In genomic region chr11:17598700-17599459, GRCh38 we compare ENCODE assay signal across 8 cellular contexts. TPM values are rescaled to one million over a fixed set of nuclear protein-coding genes. Genes with fewer than 3 reads are reported as not detected.
A peak's percentile ranks its signal among the peaks of the same experiment; 100 is the strongest.
DNase-seq lines count a peak whose midpoint lies in the region; ATAC-seq, FAIRE-seq and TF ChIP-seq lines count a peak whose summit lies in the region.

No MANE protein-coding gene starts in this region.

- peak; percentile 69 for FAIRE-seq in HTR-8/SVneo (lab: Jason Lieb, UNC)
- FAIRE-seq in frontal cortex (lab: Jason Lieb, UNC): no peak

- H3K4me1 ChIP-seq in Peyer's patch (no peaks in the 10 kb centered on the region), testis (no peaks in the 10 kb centered on the region)

- ATAC-seq in GM21390 (IDR thresholded peaks at IDR 0.05; ENCODE audit: unreplicated experiment) (peak; percentile 88), omental fat pad (ENCODE audit: low FRiP score) (peak; percentile 58)

- TF ChIP-seq POLR2A in Peyer's patch (IDR thresholded peaks at IDR 0.05) (no peak), testis (IDR thresholded peaks at IDR 0.05) (no peak)

- peaks cover 10% of the 10 kb centered on the region for H3K4me1 Mint-ChIP-seq in activated T-helper 2 cell treated with anti-CD3 and anti-CD28 coated beads, Interferon-gamma antibody, Interleukin-2, Interleukin-4, amounts not matched to agents 10 μg/mL and 5 μg/mL and 100 μg/mL, durations not matched to agents 14 hours and 24 hours and 36 hours (ENCODE audit: low read depth)

- no peaks in the 10 kb centered on the region for H3K27me3 ChIP-seq in Peyer's patch
- no peaks in the 10 kb centered on the region for H3K27me3 ChIP-seq in testis

- H3K27me3 Mint-ChIP-seq in activated T-helper 2 cell treated with anti-CD3 and anti-CD28 coated beads, Interferon-gamma antibody, Interleukin-2, Interleukin-4, amounts not matched to agents 10 μg/mL and 5 μg/mL and 100 μg/mL, durations not matched to agents 14 hours and 24 hours and 36 hours (ENCODE audit: low read depth): no peaks in the 10 kb centered on the region

- DNase-seq in DMS153 treated with DMSO at 0.1 percent for 48 hours (lab: John Stamatoyannopoulos, UW; ENCODE audit: unreplicated experiment) (peak; percentile 0), HTR-8/SVneo (ENCODE audit: insufficient read length, low spot score) (peak; percentile 81), Peyer's patch (peak; percentile 39 to 84 (median 77)), frontal cortex (ENCODE audit: low spot score in 2 of 2) (peak; percentile 42 to 65), omental fat pad (ENCODE audit: low spot score) (peak; percentile 32), testis (peak; percentile 84)
- peak; percentile 53 for DNase-seq in activated T-helper 2 cell treated with anti-CD3 and anti-CD28 coated beads, Interferon-gamma antibody, Interleukin-2, Interleukin-4, amounts not matched to agents 10 μg/mL and 5 μg/mL and 100 μg/mL, durations not matched to agents 14 hours and 24 hours and 36 hours (ENCODE audit: low spot score)

- H3K9me3 ChIP-seq in Peyer's patch: no peaks in the 10 kb centered on the region
- H3K9me3 ChIP-seq in testis: no peaks in the 10 kb centered on the region

- H3K36me3 Mint-ChIP-seq in activated T-helper 2 cell treated with anti-CD3 and anti-CD28 coated beads, Interferon-gamma antibody, Interleukin-2, Interleukin-4, amounts not matched to agents 10 μg/mL and 5 μg/mL and 100 μg/mL, durations not matched to agents 14 hours and 24 hours and 36 hours (ENCODE audit: low read depth): no peaks in the 10 kb centered on the region

- H3K27ac ChIP-seq in Peyer's patch (no peak overlapping the region), testis (no peak overlapping the region)

- H3K4me3 ChIP-seq in Peyer's patch (no peak overlapping the region), testis (no peak overlapping the region)

- H3K4me3 Mint-ChIP-seq in activated T-helper 2 cell treated with anti-CD3 and anti-CD28 coated beads, Interferon-gamma antibody, Interleukin-2, Interleukin-4, amounts not matched to agents 10 μg/mL and 5 μg/mL and 100 μg/mL, durations not matched to agents 14 hours and 24 hours and 36 hours (ENCODE audit: low read depth): no peak overlapping the region

- H3K36me3 ChIP-seq in Peyer's patch: no peaks in the 10 kb centered on the region
- no peaks in the 10 kb centered on the region for H3K36me3 ChIP-seq in testis (ENCODE audit: low read depth, missing control alignments)

- intact Hi-C loops in activated T-helper 2 cell treated with anti-CD3 and anti-CD28 coated beads, Interferon-gamma antibody, Interleukin-2, Interleukin-4, amounts not matched to agents 10 μg/mL and 5 μg/mL and 100 μg/mL, durations not matched to agents 14 hours and 24 hours and 36 hours (cut with micrococcal nuclease): loop anchor here (2.0 kb wide), 2 partner anchors 132 to 382 kb away; no protein-coding TSS in a partner anchor
- intact Hi-C loops in testis (cut with DNase I; ENCODE audit: low total_unique reads): no loop called here

- H3K9me3 Mint-ChIP-seq in activated T-helper 2 cell treated with anti-CD3 and anti-CD28 coated beads, Interferon-gamma antibody, Interleukin-2, Interleukin-4, amounts not matched to agents 10 μg/mL and 5 μg/mL and 100 μg/mL, durations not matched to agents 14 hours and 24 hours and 36 hours: no peaks in the 10 kb centered on the region

- H3K27ac Mint-ChIP-seq in activated T-helper 2 cell treated with anti-CD3 and anti-CD28 coated beads, Interferon-gamma antibody, Interleukin-2, Interleukin-4, amounts not matched to agents 10 μg/mL and 5 μg/mL and 100 μg/mL, durations not matched to agents 14 hours and 24 hours and 36 hours: no peak overlapping the region

- 24 to 30% methylated on average over 17 of the region's 17 CpGs for WGBS in testis, 2 donors

- TF ChIP-seq CTCF in Peyer's patch (IDR thresholded peaks at IDR 0.05): peak; percentile 16 to 83 (median 74)
- TF ChIP-seq CTCF in omental fat pad (IDR thresholded peaks at IDR 0.05): peak in 2 of 3 donors; percentile 56 to 73
- peak; percentile 77 to 93 (median 81) for TF ChIP-seq CTCF in testis (IDR thresholded peaks at IDR 0.05)

RNA-seq across cellular contexts. Expression of gene OTOG, which starts 51.8 kb away (rescaled TPM):
- under 1 TPM in 1 of 4 donors, not detected in 3; 0.09 TPM for total RNA-seq in Peyer's patch
- total RNA-seq in activated T-helper 2 cell treated with anti-CD3 and anti-CD28 coated beads, Interferon-gamma antibody, Interleukin-2, Interleukin-4, amounts not matched to agents 10 μg/mL and 5 μg/mL and 100 μg/mL, durations not matched to agents 14 hours and 24 hours and 36 hours: not detected in 2 replicates
- under 0.01 TPM for total RNA-seq in frontal cortex
- total RNA-seq in omental fat pad: not detected
- 1 to 10 TPM; 2.2 to 2.9 TPM for total RNA-seq in testis
- polyA plus RNA-seq in testis (ENCODE audit: insufficient read depth, low read depth, low replicate concordance): 4.2 TPM

RNA-seq across cellular contexts. Expression of gene USH1C, which starts 54.7 kb away (rescaled TPM):
- 100 to 1,000 TPM in 3 of 4 donors, 10 to 100 TPM in 1; 90.8 to 302 (median 245) TPM for total RNA-seq in Peyer's patch
- not detected in 2 replicates for total RNA-seq in activated T-helper 2 cell treated with anti-CD3 and anti-CD28 coated beads, Interferon-gamma antibody, Interleukin-2, Interleukin-4, amounts not matched to agents 10 μg/mL and 5 μg/mL and 100 μg/mL, durations not matched to agents 14 hours and 24 hours and 36 hours
- total RNA-seq in frontal cortex: not detected
- total RNA-seq in omental fat pad: under 1 TPM in 1 of 4 donors, not detected in 3; 0.19 TPM
- 1 to 10 TPM; 1.2 TPM for total RNA-seq in testis
- polyA plus RNA-seq in testis (ENCODE audit: insufficient read depth, low read depth, low replicate concordance): 3.7 TPM

Comparison
In these comparisons a context has a peak if more than half of its experiments do, and no peak if none do; other contexts are left out.
1. DNase-seq: peak in every context shown above with its lines; median percentile 84 in testis; 81 in HTR-8/SVneo; 77 in Peyer's patch; 54 in frontal cortex; 53 in activated T-helper 2 cell treated with anti-CD3 and anti-CD28 coated beads, Interferon-gamma antibody, Interleukin-2, Interleukin-4, amounts not matched to agents 10 μg/mL and 5 μg/mL and 100 μg/mL, durations not matched to agents 14 hours and 24 hours and 36 hours; 32 in omental fat pad; 0 in DMS153 treated with DMSO at 0.1 percent for 48 hours.
2. RNA of gene USH1C, which starts 54.7 kb away (total RNA-seq): 90.8 to 302 TPM in Peyer's patch; 1.2 TPM in testis, not detected in activated T-helper 2 cell treated with anti-CD3 and anti-CD28 coated beads, Interferon-gamma antibody, Interleukin-2, Interleukin-4, amounts not matched to agents 10 μg/mL and 5 μg/mL and 100 μg/mL, durations not matched to agents 14 hours and 24 hours and 36 hours, not detected in frontal cortex (single experiment) and 0.19 TPM in omental fat pad; every median in the first group is over 10 times any median in the second.
3. Peak in every context shown above with its lines, with median percentiles within 50 percentile points of each other: CTCF ChIP-seq.